14 cellular contexts compared by ENCODE assay signal in the genomic region with DNA sequence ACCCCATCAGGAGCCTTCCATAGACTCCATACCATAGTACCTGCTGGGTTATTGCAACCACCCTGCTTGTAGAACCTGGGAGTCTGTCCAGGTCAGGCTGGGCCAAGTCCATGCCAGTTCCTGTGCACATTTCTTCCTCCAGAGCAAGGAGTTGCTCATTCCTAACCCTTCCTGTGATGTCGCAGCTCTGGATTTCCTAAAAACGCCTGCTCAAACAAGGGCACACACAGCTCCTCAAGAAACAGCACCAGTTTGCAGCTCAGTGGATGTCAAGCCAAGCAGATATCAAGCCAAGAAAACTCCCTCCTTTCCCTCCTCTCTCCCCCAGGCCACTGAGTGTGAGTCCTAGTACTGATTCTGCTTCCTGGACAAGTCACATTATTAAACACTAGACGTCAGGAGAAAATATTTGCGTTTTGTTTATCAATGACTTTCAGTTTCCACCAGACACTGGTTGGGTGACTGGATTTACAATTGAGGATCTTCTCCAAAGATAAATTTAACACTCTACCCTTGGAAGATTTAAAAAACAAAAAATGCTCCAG. TPM values are rescaled to one million over a fixed set of nuclear protein-coding genes. Genes with fewer than 3 reads are reported as not detected.
DNase-seq lines count a peak whose midpoint lies in the region; ATAC-seq, FAIRE-seq and TF ChIP-seq lines count a peak whose summit lies in the region.
"Had no signal": no experiment of that assay in that cellular context is flagged by ENCODE, and none has a peak within 500 bp of the region (broad histone marks: within the 10 kb centered on the region; RNA-seq: fewer than 3 reads in every experiment).

No MANE protein-coding gene starts in this region.

- intact Hi-C loops in Right ventricle myocardium inferior (cut with DNase I): loop anchor here (2.0 kb wide), 1 partner anchor 59 kb away; a partner anchor contains a TSS
- intact Hi-C loops in cardiac septum (cut with DNase I): no loop called here
- intact Hi-C loops in endothelial cell of umbilical vein (cut with micrococcal nuclease): loop anchor here (1.0 to 10.0 kb wide), 2 partner anchors 168 to 255 kb away; no protein-coding TSS in a partner anchor
- intact Hi-C loops in lower lobe of right lung (cut with DNase I): no loop called here
- intact Hi-C loops in transverse colon (cut with DNase I; ENCODE audit: low total_unique reads): no loop called here

- no peak for FAIRE-seq in endothelial cell of umbilical vein (lab: Jason Lieb, UNC)
- FAIRE-seq: TTC549 had no signal

- TF ChIP-seq CTCF in endothelial cell of umbilical vein (IDR thresholded peaks at IDR 0.05; ENCODE audit: extremely low read depth in 1 of 2, insufficient read depth in 1 of 2, low read depth in 1 of 2, low read length in 2 of 2): no peak
- TF ChIP-seq CTCF in lower lobe of right lung (IDR thresholded peaks at IDR 0.05): no peak
- TF ChIP-seq CTCF in transverse colon (IDR thresholded peaks at IDR 0.05): no peak
- no peak for TF ChIP-seq CTCF in gastroesophageal sphincter (IDR thresholded peaks at IDR 0.05)

- WGBS in transverse colon (ENCODE audit: low coverage in 1 of 2), 2 donors: 50 to 73% methylated on average over 2 to 4 of the region's 4 CpGs
- 66 to 69% methylated on average over 4 of the region's 4 CpGs for WGBS in gastroesophageal sphincter (ENCODE audit: low coverage in 1 of 2), 2 donors

- no peaks in the 10 kb centered on the region for H3K9me3 ChIP-seq in endothelial cell of umbilical vein (replicated peaks; ENCODE audit: control insufficient read depth, insufficient read depth, low read length)
- H3K9me3 ChIP-seq in lower lobe of right lung: no peaks in the 10 kb centered on the region
- no peaks in the 10 kb centered on the region for H3K9me3 ChIP-seq in transverse colon
- no peaks in the 10 kb centered on the region for H3K9me3 ChIP-seq in gastroesophageal sphincter

- H3K79me2 ChIP-seq in endothelial cell of umbilical vein (ENCODE audit: control insufficient read depth, insufficient read depth, low read length): no peaks in the 10 kb centered on the region

- POLR2A ChIA-PET in endothelial cell of umbilical vein (lab: Charles Lee): no interaction called here

- dilution Hi-C loops in endothelial cell of umbilical vein (cut with MboI; ENCODE audit: extremely low pct_ligation_motif_present, low sequenced_read_pairs): no loop called here

- no peaks in the 10 kb centered on the region for H3K36me3 ChIP-seq in endothelial cell of umbilical vein (ENCODE audit: control insufficient read depth in 2 of 2, extremely low read depth in 1 of 2, insufficient read depth in 2 of 2, low read length in 2 of 2)
- no peaks in the 10 kb centered on the region for H3K36me3 ChIP-seq in lower lobe of right lung
- H3K36me3 ChIP-seq in transverse colon: no peaks in the 10 kb centered on the region
- no peaks in the 10 kb centered on the region for H3K36me3 ChIP-seq in gastroesophageal sphincter

- H3K4me2 ChIP-seq in endothelial cell of umbilical vein (ENCODE audit: insufficient read depth, low read length): no peak overlapping the region

- peaks cover 48% of the 10 kb centered on the region for H3K4me1 ChIP-seq in endothelial cell of umbilical vein (ENCODE audit: control insufficient read depth, extremely low read depth, insufficient read depth, low read length)
- H3K4me1 ChIP-seq in lower lobe of right lung: peaks cover 26% of the 10 kb centered on the region
- peaks cover 0 to 29% (median 3%) of the 10 kb centered on the region in 4 donors for H3K4me1 ChIP-seq in transverse colon
- H3K4me1 ChIP-seq in gastroesophageal sphincter: no peaks in the 10 kb centered on the region

- BruUV-seq in endothelial cell of umbilical vein (replicated peaks; lab: Mats Ljungman, UMichigan): no TSS peak

- H3K9ac ChIP-seq in endothelial cell of umbilical vein (replicated peaks; ENCODE audit: extremely low read depth, insufficient read depth, low read length): no peak overlapping the region

- in situ Hi-C loops in transverse colon (cut with MboI; ENCODE audit: low pct_ligation_motif_present in 1 of 4, low pct_unique_long_range_greater_than_20kb in 1 of 4, low sequenced_read_pairs in 3 of 4): no loop called here

- H3K4me3 ChIP-seq in endothelial cell of umbilical vein (replicated peaks in 1 of 3; ENCODE audit: insufficient read depth in 1 of 3, low read depth in 1 of 3, low read length in 3 of 3) (no peak overlapping the region), lower lobe of right lung (no peak overlapping the region), transverse colon (no peak overlapping the region), gastroesophageal sphincter (no peak overlapping the region)

- ATAC-seq in Right ventricle myocardium inferior (peak; percentile 34), lower lobe of right lung (peak; percentile 9), HG03280 (IDR thresholded peaks at IDR 0.05; ENCODE audit: unreplicated experiment) (no peak), gastroesophageal sphincter (no peak)

- DNase-seq in Right ventricle myocardium inferior (ENCODE audit: missing footprints) (no peak), cardiac septum (ENCODE audit: low spot score) (no peak), endothelial cell of umbilical vein (ENCODE audit: low read depth, low spot score) (peak; percentile 53), lower lobe of right lung (no peak), transverse colon (no peak), NCI-H1417 treated with DMSO at 0.1 percent for 48 hours (lab: John Stamatoyannopoulos, UW) (no peak)
- DNase-seq: activated naive CD8-positive, alpha-beta T cell treated with anti-CD3 and anti-CD28 coated beads for 36 hours; NCI-H1105 treated with DMSO at 0.1 percent for 48 hours; stimulated activated CD4-positive, alpha-beta T cell treated with anti-CD3 and anti-CD28 coated beads, Interleukin-1b, Interleukin-23, amount 100 ng/mL, for 48 hours; stimulated activated naive CD4-positive, alpha-beta T cell had no signal

- no peaks in the 10 kb centered on the region for H4K20me1 ChIP-seq in endothelial cell of umbilical vein (replicated peaks; ENCODE audit: control insufficient read depth, extremely low read depth, insufficient read depth, low read length)

- TF ChIP-seq POLR2A in endothelial cell of umbilical vein (IDR thresholded peaks at IDR 0.05; ENCODE audit: low read depth, low read length) (no peak), transverse colon (IDR thresholded peaks at IDR 0.05) (no peak), gastroesophageal sphincter (IDR thresholded peaks at IDR 0.05) (no peak)

- no peak overlapping the region for H2AFZ ChIP-seq in endothelial cell of umbilical vein (ENCODE audit: low read depth, low read length)

- no peaks in the 10 kb centered on the region for H3K9me1 ChIP-seq in endothelial cell of umbilical vein (replicated peaks; ENCODE audit: control insufficient read depth, extremely low read depth, insufficient read depth, low read length)

- CTCF ChIA-PET in endothelial cell of umbilical vein (lab: Charles Lee): interaction anchor here (0.7 to 3.8 kb wide), 10 partner anchors 10 to 445 kb away, joined by 3 to 20 read pairs (median 4); no protein-coding TSS in a partner anchor

- H3K27ac ChIP-seq in endothelial cell of umbilical vein (ENCODE audit: insufficient read depth, low read depth, low read length): no peak overlapping the region
- peak overlapping the region; percentile 41 for H3K27ac ChIP-seq in lower lobe of right lung
- peak overlapping the region; percentile 28 to 45 (median 38) for H3K27ac ChIP-seq in transverse colon
- peak overlapping the region in 1 of 4 donors; percentile 4 for H3K27ac ChIP-seq in gastroesophageal sphincter

- TF ChIP-seq EP300 in transverse colon (IDR thresholded peaks at IDR 0.05; ENCODE audit: low read depth) (no peak), gastroesophageal sphincter (IDR thresholded peaks at IDR 0.05) (no peak)

- H3K27me3 ChIP-seq in endothelial cell of umbilical vein (ENCODE audit: control insufficient read depth in 2 of 2, insufficient read depth in 2 of 2, low read length in 2 of 2) (no peaks in the 10 kb centered on the region), lower lobe of right lung (ENCODE audit: low read depth) (no peaks in the 10 kb centered on the region), transverse colon (no peaks in the 10 kb centered on the region), gastroesophageal sphincter (no peaks in the 10 kb centered on the region)

TF ChIP-seq in endothelial cell of umbilical vein, 7 proteins besides CTCF, POLR2A, EP300 and RAD21:
- TF ChIP-seq JUN (IDR thresholded peaks at IDR 0.05; ENCODE audit: borderline replicate concordance, insufficient read depth, insufficient read length, low read depth) (no peak), GATA2 (IDR thresholded peaks at IDR 0.05; ENCODE audit: insufficient read depth, insufficient read length, low read depth, low read length) (no peak), POLR2AphosphoS5 (IDR thresholded peaks at IDR 0.05; ENCODE audit: insufficient read depth, low read depth, low read length) (no peak), FOS (IDR thresholded peaks at IDR 0.05; ENCODE audit: borderline replicate concordance, insufficient read depth, low read length) (no peak), EZH2 (IDR thresholded peaks at IDR 0.05; ENCODE audit: borderline replicate concordance, low read depth, low read length, severe bottlenecking) (no peak), MYC (IDR thresholded peaks at IDR 0.05; ENCODE audit: low read depth, low read length) (no peak)
- TF ChIP-seq, protein P1, sequence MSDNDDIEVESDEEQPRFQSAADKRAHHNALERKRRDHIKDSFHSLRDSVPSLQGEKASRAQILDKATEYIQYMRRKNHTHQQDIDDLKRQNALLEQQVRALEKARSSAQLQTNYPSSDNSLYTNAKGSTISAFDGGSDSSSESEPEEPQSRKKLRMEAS (IDR thresholded peaks at IDR 0.05; ENCODE audit: insufficient read depth, insufficient read length): no peak

RNA-seq across cellular contexts. Expression of a gene that starts 59.6 kb away (rescaled TPM):
- total RNA-seq in Right ventricle myocardium inferior (3.2 TPM), cardiac septum (0.59 TPM), endothelial cell of umbilical vein (6.5 and 8.3 TPM in 2 replicates), lower lobe of right lung (31.4 TPM), transverse colon (10 to 100 TPM in 3 of 4 donors, under 1 TPM in 1; 0.80 to 63.2 (median 28.7) TPM), gastroesophageal sphincter (1 to 10 TPM; 1.1 to 2.3 (median 1.8) TPM)
- 5.2 and 5.8 TPM in 2 replicates for polyA plus RNA-seq in endothelial cell of umbilical vein
- polyA plus RNA-seq in endothelial cell of umbilical vein (2011; cell fraction: cytosol; rRNA removed): 5.4 and 5.5 TPM in 2 replicates
- polyA plus RNA-seq in endothelial cell of umbilical vein (2011; cell fraction: nucleus; rRNA removed): 5.0 and 6.0 TPM in 2 replicates
- 20.1 and 26.7 TPM in 2 replicates for polyA plus RNA-seq in endothelial cell of umbilical vein (2012)
- 8.7 and 11.5 TPM in 2 replicates for polyA minus RNA-seq in endothelial cell of umbilical vein
- 4.3 TPM for polyA minus RNA-seq in endothelial cell of umbilical vein (2011; cell fraction: cytosol; rRNA and poly(A)+ RNA removed)
- polyA minus RNA-seq in endothelial cell of umbilical vein (2011; cell fraction: nucleus; rRNA and poly(A)+ RNA removed): 3.8 and 4.6 TPM in 2 replicates
- total RNA-seq: skeletal muscle tissue had no signal

Comparison
In these comparisons a context has a peak if more than half of its experiments do, and no peak if none do; other contexts are left out.
1. intact Hi-C loops: an anchor here in Right ventricle myocardium inferior (2.0 kb wide) and endothelial cell of umbilical vein (1.0 to 10.0 kb wide); none called in cardiac septum, lower lobe of right lung and transverse colon.
2. ATAC-seq: peak in Right ventricle myocardium inferior (single experiment) and lower lobe of right lung (2 of 2); none in HG03280 (single experiment) and gastroesophageal sphincter (single experiment).